ENCODE assay signal across 23 cellular contexts in genomic region chr17:17153071-17153470, GRCh38. TPM values are rescaled to one million over a fixed set of nuclear protein-coding genes. Genes with fewer than 3 reads are reported as not detected.
DNase-seq lines count a peak whose midpoint lies in the region; ATAC-seq, FAIRE-seq and TF ChIP-seq lines count a peak whose summit lies in the region.
"Had no signal": no experiment of that assay in that cellular context is flagged by ENCODE, and none has a peak within 500 bp of the region (broad histone marks: within the 10 kb centered on the region; RNA-seq: fewer than 3 reads in every experiment).

No MANE protein-coding gene starts in this region.

- H3K27me3 Mint-ChIP-seq in MCF 10A (ENCODE audit: insufficient read depth, unreplicated experiment), result no peaks in the 10 kb centered on the region
- peaks cover 1% of the 10 kb centered on the region for H3K27me3 Mint-ChIP-seq in dendritic cell treated with granulocyte-macrophage colony-stimulating factor and Interleukin-4, amounts not matched to agents 40 ng/mL and 50 ng/mL, for 4 days
- H3K27me3 Mint-ChIP-seq: activated naive CD8-positive, alpha-beta T cell treated with anti-CD3 and anti-CD28 coated beads, Interleukin-2, amount 10 ng/mL, durations not matched to agents 7 days and 5 days had no signal

- no TSS peak for BruUV-seq in MCF 10A (replicated peaks; lab: Mats Ljungman, UMichigan)

- H3K27ac Mint-ChIP-seq in MCF 10A (ENCODE audit: low read depth, unreplicated experiment), result no peak overlapping the region
- H3K27ac Mint-ChIP-seq in dendritic cell treated with granulocyte-macrophage colony-stimulating factor and Interleukin-4, amounts not matched to agents 40 ng/mL and 50 ng/mL, for 4 days, result peak overlapping the region; percentile 78
- H3K27ac Mint-ChIP-seq: activated naive CD8-positive, alpha-beta T cell treated with anti-CD3 and anti-CD28 coated beads, Interleukin-2, amount 10 ng/mL, durations not matched to agents 7 days and 5 days had no signal

- intact Hi-C loops in MCF 10A (cut with micrococcal nuclease), result loop anchor here (5.0 to 10.0 kb wide), 2 partner anchors 111 to 148 kb away; partner anchors contain the start of gene MPRIP
- intact Hi-C loops in breast epithelium (cut with DNase I; ENCODE audit: low total_unique reads), result loop anchor here (5.0 kb wide), 1 partner anchor 54 kb away; the partner anchor contains the start of gene PLD6
- intact Hi-C loops in dendritic cell treated with granulocyte-macrophage colony-stimulating factor and Interleukin-4, amounts not matched to agents 40 ng/mL and 50 ng/mL, for 4 days (cut with micrococcal nuclease), result no loop called here

- no peak overlapping the region for H3K27ac ChIP-seq in breast epithelium
- H3K27ac ChIP-seq in subcutaneous abdominal adipose tissue (ENCODE audit: low read depth, low read length), result peak overlapping the region; percentile 90
- H3K27ac ChIP-seq: PC-9 had no signal

- no peaks in the 10 kb centered on the region for H3K36me3 ChIP-seq in breast epithelium
- H3K36me3 ChIP-seq in subcutaneous abdominal adipose tissue (ENCODE audit: control insufficient read depth in 5 of 5, insufficient read depth in 5 of 5, low read length in 5 of 5), result peaks cover 4 to 84% (median 73%) of the 10 kb centered on the region in 5 donors

- FAIRE-seq in HTR-8/SVneo (lab: Jason Lieb, UNC), result peak; percentile 52
- FAIRE-seq: frontal cortex, GM12891, H1, kidney had no signal

- CTCF ChIA-PET in MCF 10A (lab: Yijun Ruan, JAX), result interaction anchor here (0.6 to 1.3 kb wide), 2 partner anchors 155 to 173 kb away, joined by 3 to 4 read pairs; no protein-coding TSS in a partner anchor

- POLR2A ChIA-PET in MCF 10A (lab: Yijun Ruan, JAX), result interaction anchor here (1.1 to 1.5 kb wide), 2 partner anchors 52 to 109 kb away, joined by 3 read pairs; no protein-coding TSS in a partner anchor

- no peaks in the 10 kb centered on the region for H3K9me3 Mint-ChIP-seq in MCF 10A (ENCODE audit: unreplicated experiment)
- no peaks in the 10 kb centered on the region for H3K9me3 Mint-ChIP-seq in dendritic cell treated with granulocyte-macrophage colony-stimulating factor and Interleukin-4, amounts not matched to agents 40 ng/mL and 50 ng/mL, for 4 days
- H3K9me3 Mint-ChIP-seq: activated naive CD8-positive, alpha-beta T cell treated with anti-CD3 and anti-CD28 coated beads, Interleukin-2, amount 10 ng/mL, durations not matched to agents 7 days and 5 days; WTC11 had no signal

- no peaks in the 10 kb centered on the region for H3K9me3 ChIP-seq in breast epithelium
- H3K9me3 ChIP-seq in subcutaneous abdominal adipose tissue (ENCODE audit: control insufficient read depth in 5 of 5, low read length in 5 of 5), result no peaks in the 10 kb centered on the region
- H3K9me3 ChIP-seq: spleen, thyroid gland had no signal

- H3K27me3 ChIP-seq in breast epithelium (no peaks in the 10 kb centered on the region), subcutaneous abdominal adipose tissue (ENCODE audit: control insufficient read depth in 5 of 5, insufficient read depth in 4 of 5, low read length in 5 of 5) (no peaks in the 10 kb centered on the region)
- H3K27me3 ChIP-seq: spleen, thyroid gland had no signal

- ATAC-seq in GM18498 (IDR thresholded peaks at IDR 0.05; ENCODE audit: unreplicated experiment) (no peak), HG02870 (IDR thresholded peaks at IDR 0.05; ENCODE audit: unreplicated experiment) (no peak)
- ATAC-seq: WTC11 had no signal

- DNase-seq in MCF 10A (ENCODE audit: unreplicated experiment) (peak; percentile 37), breast epithelium (ENCODE audit: low spot score in 2 of 2) (no peak), HTR-8/SVneo (ENCODE audit: insufficient read length, low spot score) (no peak), NCI-H524 (lab: John Stamatoyannopoulos, UW) (no peak)
- DNase-seq: activated naive CD8-positive, alpha-beta T cell treated with anti-CD3 and anti-CD28 coated beads, Interleukin-2, amount 10 ng/mL, durations not matched to agents 7 days and 5 days; DND-41; effector CD8-positive, alpha-beta T cell; kidney; NCI-H1092; spleen; stimulated activated CD4-positive, alpha-beta T cell treated with anti-CD3 and anti-CD28 coated beads, Interleukin-4, amount 100 ng/mL, for 1 hour; stimulated activated naive CD4-positive, alpha-beta T cell treated with Interleukin-2 at 50 U/mL for 16 hours had no signal

- TF ChIP-seq CTCF in MCF 10A (IDR thresholded peaks at IDR 0.05; ENCODE audit: unreplicated experiment) (no peak), breast epithelium (IDR thresholded peaks at IDR 0.05) (no peak)

- peaks cover 33% of the 10 kb centered on the region for H3K4me1 Mint-ChIP-seq in MCF 10A (ENCODE audit: insufficient read depth, unreplicated experiment)
- H3K4me1 Mint-ChIP-seq in dendritic cell treated with granulocyte-macrophage colony-stimulating factor and Interleukin-4, amounts not matched to agents 40 ng/mL and 50 ng/mL, for 4 days (ENCODE audit: low read depth), result peaks cover 46% of the 10 kb centered on the region
- H3K4me1 Mint-ChIP-seq: WTC11 had no signal

- H3K9ac ChIP-seq in subcutaneous abdominal adipose tissue (ENCODE audit: low read length in 5 of 5), result no peak overlapping the region

- TF ChIP-seq POLR2A in breast epithelium (IDR thresholded peaks at IDR 0.05), result no peak

- H3K4me3 ChIP-seq in breast epithelium (no peak overlapping the region), subcutaneous abdominal adipose tissue (ENCODE audit: low read depth in 1 of 5, low read length in 5 of 5) (no peak overlapping the region)
- H3K4me3 ChIP-seq: lung, PC-9, spleen, thyroid gland had no signal

- H3K36me3 Mint-ChIP-seq in MCF 10A (ENCODE audit: insufficient read depth, unreplicated experiment), result peaks cover 61% of the 10 kb centered on the region
- H3K36me3 Mint-ChIP-seq in dendritic cell treated with granulocyte-macrophage colony-stimulating factor and Interleukin-4, amounts not matched to agents 40 ng/mL and 50 ng/mL, for 4 days (ENCODE audit: low read depth), result peaks cover 68% of the 10 kb centered on the region

- no peak overlapping the region for H3K4me3 Mint-ChIP-seq in MCF 10A (ENCODE audit: unreplicated experiment)
- H3K4me3 Mint-ChIP-seq in dendritic cell treated with granulocyte-macrophage colony-stimulating factor and Interleukin-4, amounts not matched to agents 40 ng/mL and 50 ng/mL, for 4 days, result no peak overlapping the region
- H3K4me3 Mint-ChIP-seq: activated naive CD8-positive, alpha-beta T cell treated with anti-CD3 and anti-CD28 coated beads, Interleukin-2, amount 10 ng/mL, durations not matched to agents 7 days and 5 days; WTC11 had no signal

- H3K4me1 ChIP-seq in breast epithelium (no peaks in the 10 kb centered on the region), subcutaneous abdominal adipose tissue (ENCODE audit: control insufficient read depth in 5 of 5, insufficient read depth in 5 of 5, low read length in 5 of 5) (peaks cover 9 to 31% (median 25%) of the 10 kb centered on the region in 5 donors)

RNA-seq across cellular contexts. Expression of gene PLD6, which starts 53.1 kb away (rescaled TPM):
- total RNA-seq in MCF 10A (2022) (5.5 and 9.2 TPM in 2 replicates), breast epithelium (1 to 10 TPM; 2.9 to 4.0 (median 3.8) TPM)
